ENCODE assay signal across 7 cellular contexts in the genomic region with DNA sequence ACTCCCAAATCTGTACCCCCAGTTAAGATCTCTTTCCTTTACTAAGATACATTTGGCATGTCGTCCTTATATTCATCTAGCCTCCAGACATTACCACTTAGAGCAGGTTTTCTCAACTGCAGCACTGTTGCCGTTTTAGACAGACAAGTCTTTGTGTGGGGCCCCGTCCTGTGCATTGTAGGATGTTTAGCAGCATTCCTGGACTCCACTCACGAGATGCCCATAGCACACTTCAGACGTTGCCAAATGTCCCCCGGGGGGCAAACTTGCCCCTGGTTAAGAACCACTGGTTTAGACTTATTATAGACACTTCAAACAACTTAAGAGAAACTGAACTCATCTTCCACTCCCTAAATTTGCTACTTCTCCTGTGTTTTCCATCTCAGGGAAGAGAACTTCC. TPM values are rescaled to one million over a fixed set of nuclear protein-coding genes. Genes with fewer than 3 reads are reported as not detected.
"Had no signal": no experiment of that assay in that cellular context is flagged by ENCODE, and none has a peak within 500 bp of the region (broad histone marks: within the 10 kb centered on the region; RNA-seq: fewer than 3 reads in every experiment).

No MANE protein-coding gene starts in this region.

RNA-seq across cellular contexts. Expression of gene TBC1D26, which starts 56.1 kb away (rescaled TPM):
- total RNA-seq: GM23248, H4, HFFc6 had no signal
- polyA plus RNA-seq: GM23248 had no signal

RNA-seq across cellular contexts. Expression of gene FBXW10B, which starts 56.5 kb away (rescaled TPM):
- total RNA-seq: GM23248, H1, H7, H9 had no signal
- polyA plus RNA-seq: GM23338 had no signal
